26 cellular contexts compared by ENCODE assay signal in genomic region chr4:133394971-133395627, GRCh38.
"Had no signal": no experiment of that assay in that cellular context is flagged by ENCODE, and none has a peak within 500 bp of the region (broad histone marks: within the 10 kb centered on the region; RNA-seq: fewer than 3 reads in every experiment).

No MANE protein-coding gene starts in this region.

- ATAC-seq: effector memory CD8-positive, alpha-beta T cell; heart right ventricle; left colon; lower lobe of right lung; naive thymus-derived CD8-positive, alpha-beta T cell; psoas muscle; right cardiac atrium had no signal

- H3K27me3 ChIP-seq: esophagus squamous epithelium, heart right ventricle, neutrophil, sigmoid colon, testis, tibial artery, uterus had no signal

- H3K9me3 Mint-ChIP-seq: nephron progenitor cell had no signal

- H3K27ac Mint-ChIP-seq: effector memory CD8-positive, alpha-beta T cell; naive thymus-derived CD8-positive, alpha-beta T cell; nephron progenitor cell; type B pancreatic cell had no signal

- H3K4me3 Mint-ChIP-seq: effector memory CD8-positive, alpha-beta T cell; naive thymus-derived CD8-positive, alpha-beta T cell; nephron progenitor cell; type B pancreatic cell had no signal

- H3K36me3 Mint-ChIP-seq: naive thymus-derived CD8-positive, alpha-beta T cell; type B pancreatic cell had no signal

- FAIRE-seq: endometrium, islet of Langerhans had no signal

- H3K4me1 ChIP-seq: esophagus squamous epithelium, heart right ventricle, left ventricle myocardium inferior, lower lobe of right lung, psoas muscle, sigmoid colon, testis, tibial artery, uterus had no signal

- H3K36me3 ChIP-seq: esophagus squamous epithelium, heart right ventricle, left ventricle myocardium inferior, lower lobe of right lung, neutrophil, sigmoid colon, tibial artery, uterus had no signal

- H3K27me3 Mint-ChIP-seq: effector memory CD8-positive, alpha-beta T cell; naive thymus-derived CD8-positive, alpha-beta T cell; type B pancreatic cell had no signal

- H3K4me3 ChIP-seq: esophagus squamous epithelium, heart right ventricle, left ventricle myocardium inferior, lower lobe of right lung, psoas muscle, sigmoid colon, testis, tibial artery, uterus had no signal

- H3K4me1 Mint-ChIP-seq: naive thymus-derived CD8-positive, alpha-beta T cell had no signal

- DNase-seq: cortex of kidney; effector memory CD8-positive, alpha-beta T cell; erythroblast; esophagus squamous epithelium; foreskin melanocyte; glutamatergic neuron; heart right ventricle; hippocampal formation; kidney glomerular epithelial cell; left colon; left ventricle myocardium inferior; lower lobe of right lung; naive thymus-derived CD8-positive, alpha-beta T cell; nephron progenitor cell; psoas muscle; right cardiac atrium; sigmoid colon; stimulated activated naive CD4-positive, alpha-beta T cell treated with Interleukin-2 at 50 U/mL for 16 hours; substantia nigra; testis; tibial artery; uterus had no signal

- H3K27ac ChIP-seq: esophagus squamous epithelium, heart right ventricle, left ventricle myocardium inferior, lower lobe of right lung, neutrophil, psoas muscle, sigmoid colon, testis, tibial artery, uterus had no signal

- H3K9me3 ChIP-seq: esophagus squamous epithelium, heart right ventricle, left ventricle myocardium inferior, lower lobe of right lung, neutrophil, psoas muscle, sigmoid colon, testis, tibial artery, uterus had no signal
